1 cellular context compared by ENCODE assay signal in genomic region chr19:53873451-53874383, GRCh38.
TF ChIP-seq lines count a peak whose summit lies in the region.

No MANE protein-coding gene starts in this region.

TF ChIP-seq in K562, 482 proteins besides CTCF, POLR2A, EP300 and RAD21:
- TF ChIP-seq ZBTB33 (CRISPR knock-in tag; IDR thresholded peaks at IDR 0.05) (0 out of 2 replicates have a peak, but pooled peaks have one; percentile 36), ZBTB17 (CRISPR knock-in tag; IDR thresholded peaks at IDR 0.05) (no peak), RBFOX2 (IDR thresholded peaks at IDR 0.05; ENCODE audit: low read depth, low read length) (peak; percentile 68), POLR2G (IDR thresholded peaks at IDR 0.05; ENCODE audit: low read depth, low read length) (peak; percentile 53; the same call in 1 of the 2 replicates)
